Comparison of ENCODE assay signal across 41 cellular contexts in the genomic region with DNA sequence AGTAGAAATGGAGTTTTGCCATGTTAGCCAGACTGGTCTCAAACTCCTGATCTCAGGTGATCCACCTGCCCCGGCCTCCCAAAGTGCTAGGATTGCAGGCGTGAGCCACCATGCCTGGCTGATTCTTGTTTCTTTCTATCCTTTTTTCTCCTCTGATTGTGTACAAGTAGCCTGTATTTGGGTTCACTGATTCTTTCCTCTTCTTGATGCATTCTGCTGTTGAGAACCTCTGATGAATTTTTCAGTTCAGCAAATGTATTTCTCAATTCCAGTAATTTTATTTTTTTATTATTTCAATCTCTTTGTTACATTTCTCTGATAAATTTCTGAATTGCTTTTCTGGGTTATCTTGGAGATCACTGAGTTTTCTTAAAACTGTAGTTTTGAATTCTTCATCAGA. TPM values are rescaled to one million over a fixed set of nuclear protein-coding genes. Genes with fewer than 3 reads are reported as not detected.
"Had no signal": no experiment of that assay in that cellular context is flagged by ENCODE, and none has a peak within 500 bp of the region (broad histone marks: within the 10 kb centered on the region; RNA-seq: fewer than 3 reads in every experiment).

No MANE protein-coding gene starts in this region.

- FAIRE-seq: astrocyte, bronchial epithelial cell had no signal

- H3K27ac ChIP-seq: adrenal gland, ascending aorta, body of pancreas, brain microvascular endothelial cell, breast epithelium, cardiac muscle cell had no signal

- H3K4me3 Mint-ChIP-seq: activated naive CD4-positive, alpha-beta T cell treated with anti-CD3 and anti-CD28 coated beads for 36 hours; activated naive CD4-positive, alpha-beta T cell treated with anti-CD3 and anti-CD28 coated beads, Interleukin-2, amount 10 ng/mL, durations not matched to agents 7 days and 5 days; activated naive CD4-positive, alpha-beta T cell treated with anti-CD3 and anti-CD28 coated beads, Interleukin-2, amount 50 U/mL, for 24 hours; activated naive CD8-positive, alpha-beta T cell; activated naive CD8-positive, alpha-beta T cell treated with anti-CD3 and anti-CD28 coated beads for 36 hours; activated naive CD8-positive, alpha-beta T cell treated with anti-CD3 and anti-CD28 coated beads, Interleukin-2, amount 10 ng/mL, durations not matched to agents 7 days and 5 days; activated naive CD8-positive, alpha-beta T cell treated with anti-CD3 and anti-CD28 coated beads, Interleukin-2, amount 50 U/mL, for 24 hours; activated T-cell treated with anti-CD3 and anti-CD28 coated beads, Interleukin-2, amount 50 U/mL, for 24 hours; activated T-cell treated with anti-CD3 and anti-CD28 coated beads, Interleukin-2, amount 50 U/mL, for 4 hours; activated T-cell treated with anti-CD3 and anti-CD28 coated beads, Interleukin-2, amount 50 U/mL, for 72 hours; activated T-helper 1 cell treated with anti-CD3 and anti-CD28 coated beads, Interleukin-12 subunit alpha, Interleukin-12 subunit beta, Interleukin-2, Interleukin-4 antibody, amounts not matched to agents 30 ng/mL and 10 ng/mL and 1 ng/mL, durations not matched to agents 14 hours and 24 hours and 36 hours; activated T-helper 17 cell treated with anti-CD3 and anti-CD28 coated beads, Interleukin-2, amount 50 U/mL, for 72 hours; brain; central memory CD8-positive, alpha-beta T cell had no signal

- H3K27me3 ChIP-seq: adrenal gland, ascending aorta, body of pancreas, brain microvascular endothelial cell, breast epithelium, cardiac muscle cell had no signal

- H3K27ac Mint-ChIP-seq: activated naive CD4-positive, alpha-beta T cell treated with anti-CD3 and anti-CD28 coated beads for 36 hours; activated naive CD4-positive, alpha-beta T cell treated with anti-CD3 and anti-CD28 coated beads, Interleukin-2, amount 10 ng/mL, durations not matched to agents 7 days and 5 days; activated naive CD4-positive, alpha-beta T cell treated with anti-CD3 and anti-CD28 coated beads, Interleukin-2, amount 50 U/mL, for 24 hours; activated naive CD4-positive, alpha-beta T cell treated with anti-CD3 and anti-CD28 coated beads, Interleukin-2, amount 50 U/mL, for 72 hours; activated naive CD8-positive, alpha-beta T cell; activated naive CD8-positive, alpha-beta T cell treated with anti-CD3 and anti-CD28 coated beads for 36 hours; activated naive CD8-positive, alpha-beta T cell treated with anti-CD3 and anti-CD28 coated beads, Interleukin-2, amount 10 ng/mL, durations not matched to agents 7 days and 5 days; activated naive CD8-positive, alpha-beta T cell treated with anti-CD3 and anti-CD28 coated beads, Interleukin-2, amount 50 U/mL, for 24 hours; activated T-cell treated with anti-CD3 and anti-CD28 coated beads, Interleukin-2, amount 50 U/mL, for 24 hours; activated T-cell treated with anti-CD3 and anti-CD28 coated beads, Interleukin-2, amount 50 U/mL, for 72 hours; activated T-helper 1 cell treated with anti-CD3 and anti-CD28 coated beads, Interleukin-12 subunit alpha, Interleukin-12 subunit beta, Interleukin-2, Interleukin-4 antibody, amounts not matched to agents 30 ng/mL and 10 ng/mL and 1 ng/mL, durations not matched to agents 14 hours and 24 hours and 36 hours; activated T-helper 17 cell treated with anti-CD3 and anti-CD28 coated beads, Interleukin-2, amount 50 U/mL, for 72 hours; activated T-helper 2 cell treated with anti-CD3 and anti-CD28 coated beads, Interferon-gamma antibody, Interleukin-2, Interleukin-4, amounts not matched to agents 10 μg/mL and 5 μg/mL and 100 μg/mL, durations not matched to agents 14 hours and 24 hours and 36 hours; brain had no signal

- H3K27me3 Mint-ChIP-seq: activated naive CD4-positive, alpha-beta T cell treated with anti-CD3 and anti-CD28 coated beads, Interleukin-2, amount 10 ng/mL, durations not matched to agents 7 days and 5 days; activated naive CD4-positive, alpha-beta T cell treated with anti-CD3 and anti-CD28 coated beads, Interleukin-2, amount 50 U/mL, for 24 hours; activated naive CD8-positive, alpha-beta T cell; activated naive CD8-positive, alpha-beta T cell treated with anti-CD3 and anti-CD28 coated beads for 36 hours; activated naive CD8-positive, alpha-beta T cell treated with anti-CD3 and anti-CD28 coated beads, Interleukin-2, amount 10 ng/mL, durations not matched to agents 7 days and 5 days; activated naive CD8-positive, alpha-beta T cell treated with anti-CD3 and anti-CD28 coated beads, Interleukin-2, amount 50 U/mL, for 24 hours; activated T-cell treated with anti-CD3 and anti-CD28 coated beads, Interleukin-2, amount 50 U/mL, for 24 hours; brain; central memory CD8-positive, alpha-beta T cell had no signal

- DNase-seq: activated effector memory CD4-positive, alpha-beta T cell treated with anti-CD3 and anti-CD28 coated beads, Interleukin-2, amount 50 U/mL, for 16 hours; activated effector memory CD4-positive, alpha-beta T cell treated with Interleukin-2 at 50 U/mL for 16 hours; activated gamma-delta T cell; activated gamma-delta T cell treated with Interleukin-2 at 50 U/mL for 16 hours; activated naive CD4-positive, alpha-beta T cell; activated naive CD4-positive, alpha-beta T cell treated with anti-CD3 and anti-CD28 coated beads for 36 hours; activated naive CD4-positive, alpha-beta T cell treated with anti-CD3 and anti-CD28 coated beads, Interleukin-2, amount 10 ng/mL, durations not matched to agents 7 days and 5 days; activated naive CD4-positive, alpha-beta T cell treated with anti-CD3 and anti-CD28 coated beads, Interleukin-2, amount 50 U/mL, for 16 hours; activated naive CD4-positive, alpha-beta T cell treated with Interleukin-2 at 50 U/mL for 16 hours; activated naive CD8-positive, alpha-beta T cell treated with anti-CD3 and anti-CD28 coated beads for 36 hours; activated naive CD8-positive, alpha-beta T cell treated with anti-CD3 and anti-CD28 coated beads, Interleukin-2, amount 10 ng/mL, durations not matched to agents 7 days and 5 days; activated naive CD8-positive, alpha-beta T cell treated with anti-CD3 and anti-CD28 coated beads, Interleukin-2, amount 50 U/mL, for 24 hours; activated T-cell treated with anti-CD3 and anti-CD28 coated beads, Interleukin-2, amount 50 U/mL, for 1 hour; activated T-cell treated with anti-CD3 and anti-CD28 coated beads, Interleukin-2, amount 50 U/mL, for 24 hours; activated T-cell treated with anti-CD3 and anti-CD28 coated beads, Interleukin-2, amount 50 U/mL, for 4 hours; activated T-cell treated with anti-CD3 and anti-CD28 coated beads, Interleukin-2, amount 50 U/mL, for 48 hours; activated T-cell treated with anti-CD3 and anti-CD28 coated beads, Interleukin-2, amount 50 U/mL, for 72 hours; adrenal gland; amniotic stem cell; amygdala; anterior cingulate cortex; aorta; body of pancreas; brain microvascular endothelial cell; caudate nucleus; central memory CD4-positive, alpha-beta T cell; cerebellar nuclear complex had no signal

- H3K9me3 Mint-ChIP-seq: activated naive CD4-positive, alpha-beta T cell treated with anti-CD3 and anti-CD28 coated beads, Interleukin-2, amount 50 U/mL, for 24 hours had no signal

- H3K36me3 Mint-ChIP-seq: activated naive CD4-positive, alpha-beta T cell treated with anti-CD3 and anti-CD28 coated beads, Interleukin-2, amount 10 ng/mL, durations not matched to agents 7 days and 5 days; activated naive CD8-positive, alpha-beta T cell treated with anti-CD3 and anti-CD28 coated beads, Interleukin-2, amount 10 ng/mL, durations not matched to agents 7 days and 5 days; brain had no signal

- H3K4me3 ChIP-seq: adrenal gland, ascending aorta, body of pancreas, breast epithelium, cardiac muscle cell had no signal

- H3K36me3 ChIP-seq: adrenal gland, ascending aorta, brain microvascular endothelial cell, breast epithelium, cardiac muscle cell had no signal

- H3K4me1 ChIP-seq: adrenal gland, ascending aorta, body of pancreas, breast epithelium had no signal

- ATAC-seq: activated naive CD4-positive, alpha-beta T cell treated with anti-CD3 and anti-CD28 coated beads, Interleukin-2, amount 50 U/mL, for 72 hours; activated naive CD8-positive, alpha-beta T cell treated with anti-CD3 and anti-CD28 coated beads, Interleukin-2, amount 50 U/mL, for 24 hours; activated T-cell treated with anti-CD3 and anti-CD28 coated beads, Interleukin-2, amount 50 U/mL, for 4 hours; activated T-cell treated with anti-CD3 and anti-CD28 coated beads, Interleukin-2, amount 50 U/mL, for 72 hours; activated T-helper 17 cell treated with anti-CD3 and anti-CD28 coated beads, Interleukin-2, amount 50 U/mL, for 72 hours; body of pancreas had no signal

- H3K4me1 Mint-ChIP-seq: activated naive CD4-positive, alpha-beta T cell treated with anti-CD3 and anti-CD28 coated beads, Interleukin-2, amount 10 ng/mL, durations not matched to agents 7 days and 5 days; activated naive CD4-positive, alpha-beta T cell treated with anti-CD3 and anti-CD28 coated beads, Interleukin-2, amount 50 U/mL, for 24 hours; activated naive CD8-positive, alpha-beta T cell treated with anti-CD3 and anti-CD28 coated beads for 36 hours; activated naive CD8-positive, alpha-beta T cell treated with anti-CD3 and anti-CD28 coated beads, Interleukin-2, amount 10 ng/mL, durations not matched to agents 7 days and 5 days; activated naive CD8-positive, alpha-beta T cell treated with anti-CD3 and anti-CD28 coated beads, Interleukin-2, amount 50 U/mL, for 24 hours; activated T-helper 17 cell treated with anti-CD3 and anti-CD28 coated beads, Interleukin-2, amount 50 U/mL, for 72 hours; brain; central memory CD8-positive, alpha-beta T cell had no signal

RNA-seq across cellular contexts. Expression of a gene that starts 58.8 kb away (rescaled TPM):
- total RNA-seq: activated T-helper 1 cell treated with anti-CD3 and anti-CD28 coated beads, Interleukin-12 subunit alpha, Interleukin-12 subunit beta, Interleukin-2, Interleukin-4 antibody, amounts not matched to agents 30 ng/mL and 10 ng/mL and 1 ng/mL, durations not matched to agents 14 hours and 24 hours and 36 hours; activated T-helper 17 cell treated with anti-CD3 and anti-CD28 coated beads, Interleukin-2, amount 50 U/mL, for 72 hours; aorta; ascending aorta; bronchial epithelial cell; cardiac septum had no signal
- polyA plus RNA-seq: aorta had no signal
